ENCODE assay signal across 8 cellular contexts in genomic region chr16:12455287-12455798, GRCh38.
A peak's percentile ranks its signal among the peaks of the same experiment; 100 is the strongest.
DNase-seq lines count a peak whose midpoint lies in the region; ATAC-seq and TF ChIP-seq lines count a peak whose summit lies in the region.

No MANE protein-coding gene starts in this region.

- no peak overlapping the region for H2AFZ ChIP-seq in OCI-LY1 (ENCODE audit: low read length)

- BruUV-seq in Caco-2 (replicated peaks; lab: Mats Ljungman, UMichigan) = no TSS peak

- no peaks in the 10 kb centered on the region for H4K20me1 ChIP-seq in OCI-LY1 (ENCODE audit: insufficient read depth, low read length)

- POLR2A ChIA-PET in Caco-2 (lab: Charles Lee) = no interaction called here

- H3K36me3 ChIP-seq in Caco-2 (ENCODE audit: control insufficient read depth, insufficient read depth, low read length) (no peaks in the 10 kb centered on the region), OCI-LY1 (ENCODE audit: insufficient read depth, low read length) (peaks cover 30% of the 10 kb centered on the region), heart right ventricle (no peaks in the 10 kb centered on the region)

- no peaks in the 10 kb centered on the region for H3K9me2 ChIP-seq in OCI-LY1 (ENCODE audit: low read depth, low read length)

- H3K4me2 ChIP-seq in OCI-LY1 (ENCODE audit: low read length) = no peak overlapping the region

- no peaks in the 10 kb centered on the region for H3K4me1 Mint-ChIP-seq in Caco-2 (ENCODE audit: low read depth, unreplicated experiment)

- ATAC-seq in activated naive CD4-positive, alpha-beta T cell treated with anti-CD3 and anti-CD28 coated beads, Interleukin-2, amount 50 U/mL, for 72 hours = peak; percentile 55 to 73
- ATAC-seq in heart right ventricle = peak; percentile 60 to 83 (median 79)
- ATAC-seq in GM18520 (IDR thresholded peaks at IDR 0.05; ENCODE audit: unreplicated experiment) = no peak
- no peak for ATAC-seq in GM21786 (IDR thresholded peaks at IDR 0.05; ENCODE audit: unreplicated experiment)

- H3K4me3 Mint-ChIP-seq in Caco-2 (ENCODE audit: unreplicated experiment) = no peak overlapping the region

- H3K27ac ChIP-seq in HL-60 (replicated peaks) (no peak overlapping the region), OCI-LY1 (ENCODE audit: low read depth, low read length, poor library complexity, severe bottlenecking) (no peak overlapping the region), heart right ventricle (no peak overlapping the region)

- DNase-seq in Caco-2 (peak; percentile 57 to 73), HL-60 (ENCODE audit: low read depth in 1 of 2, low spot score in 1 of 2) (peak; percentile 24 to 60), heart right ventricle (peak; percentile 40 to 60), posterior cingulate gyrus (peak; percentile 36 to 96 (median 70))
- DNase-seq in activated naive CD4-positive, alpha-beta T cell treated with anti-CD3 and anti-CD28 coated beads, Interleukin-2, amount 50 U/mL, for 72 hours (ENCODE audit: low spot score in 2 of 2) = peak; percentile 62

- WGBS in heart right ventricle, 2 donors = 31 to 37% methylated on average over 9 of the region's 9 CpGs

- no peaks in the 10 kb centered on the region for H3K79me2 ChIP-seq in OCI-LY1 (ENCODE audit: insufficient read depth, low read length)

- no peaks in the 10 kb centered on the region for H3K9me3 Mint-ChIP-seq in Caco-2 (ENCODE audit: unreplicated experiment)
- peaks cover 4 to 5% of the 10 kb centered on the region in 2 donors for H3K9me3 Mint-ChIP-seq in activated naive CD4-positive, alpha-beta T cell treated with anti-CD3 and anti-CD28 coated beads, Interleukin-2, amount 50 U/mL, for 72 hours

- H3K9ac ChIP-seq in OCI-LY1 (ENCODE audit: low read length) = no peak overlapping the region

- H3K27me3 ChIP-seq in Caco-2 (replicated peaks; ENCODE audit: control insufficient read depth, insufficient read depth, low read length) (no peaks in the 10 kb centered on the region), HL-60 (ENCODE audit: insufficient read depth, poor library complexity, severe bottlenecking) (no peaks in the 10 kb centered on the region), OCI-LY1 (ENCODE audit: insufficient read depth, low read length) (no peaks in the 10 kb centered on the region), heart right ventricle (no peaks in the 10 kb centered on the region)

- H3K36me3 Mint-ChIP-seq in Caco-2 (ENCODE audit: insufficient read depth, unreplicated experiment) = no peaks in the 10 kb centered on the region
- H3K36me3 Mint-ChIP-seq in activated naive CD4-positive, alpha-beta T cell treated with anti-CD3 and anti-CD28 coated beads, Interleukin-2, amount 50 U/mL, for 72 hours = peaks cover 4 to 11% of the 10 kb centered on the region in 2 donors

- intact Hi-C loops in Caco-2 (cut with micrococcal nuclease; ENCODE audit: unreplicated experiment) (loop anchor here (5.0 kb wide), 2 partner anchors 117 to 442 kb away; no protein-coding TSS in a partner anchor), heart right ventricle (cut with DNase I) (loop anchor here in 9 of 10 donors (2.0 to 5.0 kb wide), 3 partner anchors 362 to 367 kb away; no protein-coding TSS in a partner anchor), posterior cingulate gyrus (cut with DNase I) (loop anchor here (5.0 to 10.0 kb wide), 2 partner anchors 81 to 362 kb away; no protein-coding TSS in a partner anchor)

- no peak overlapping the region for H3K27ac Mint-ChIP-seq in Caco-2 (ENCODE audit: unreplicated experiment)
- peak overlapping the region in 1 of 2 donors; percentile 68 for H3K27ac Mint-ChIP-seq in activated naive CD4-positive, alpha-beta T cell treated with anti-CD3 and anti-CD28 coated beads, Interleukin-2, amount 50 U/mL, for 72 hours

- H3F3A ChIP-seq in OCI-LY1 (ENCODE audit: insufficient read depth, low read length) = no peaks in the 10 kb centered on the region

- H3K4me1 ChIP-seq in Caco-2 (no peaks in the 10 kb centered on the region), OCI-LY1 (ENCODE audit: insufficient read depth, low read length, severe bottlenecking) (peaks cover 31% of the 10 kb centered on the region), heart right ventricle (peaks cover 0 to 18% (median 0%) of the 10 kb centered on the region in 9 donors)

- peak; percentile 84 to 87 for TF ChIP-seq CTCF in Caco-2 (IDR thresholded peaks at IDR 0.05; ENCODE audit: insufficient read depth in 1 of 2, low read depth in 1 of 2, low read length in 1 of 2, severe bottlenecking in 1 of 2, unreplicated experiment in 1 of 2)
- peak; percentile 93 for TF ChIP-seq CTCF in HL-60 (IDR thresholded peaks at IDR 0.05; ENCODE audit: insufficient read depth, low read length)
- peak; percentile 78 for TF ChIP-seq CTCF in OCI-LY1 (IDR thresholded peaks at IDR 0.05; ENCODE audit: low read length)
- TF ChIP-seq CTCF in heart right ventricle (IDR thresholded peaks at IDR 0.05) = peak; percentile 70 to 96 (median 86)

- peaks cover 2% of the 10 kb centered on the region for H3K27me3 Mint-ChIP-seq in Caco-2 (ENCODE audit: insufficient read depth, unreplicated experiment)

- H3K9me3 ChIP-seq in Caco-2 (no peaks in the 10 kb centered on the region), OCI-LY1 (ENCODE audit: low read length) (no peaks in the 10 kb centered on the region; the same call in 1 of the 2 replicates), heart right ventricle (peaks cover 0 to 5% (median 0%) of the 10 kb centered on the region in 11 donors)

- CTCF ChIA-PET in Caco-2 (lab: Charles Lee) = no interaction called here

- no peak overlapping the region for H3K4me3 ChIP-seq in Caco-2 (ENCODE audit: low read depth, low read length)
- H3K4me3 ChIP-seq in HL-60 (replicated peaks; ENCODE audit: insufficient read depth, low read length) = no peak overlapping the region
- H3K4me3 ChIP-seq in OCI-LY1 (ENCODE audit: low read depth, low read length, poor library complexity, severe bottlenecking) = no peak overlapping the region
- H3K4me3 ChIP-seq in heart right ventricle = no peak overlapping the region

Comparison
In these comparisons a context has a peak if more than half of its experiments do, and no peak if none do; other contexts are left out.
1. ATAC-seq: peak in activated naive CD4-positive, alpha-beta T cell treated with anti-CD3 and anti-CD28 coated beads, Interleukin-2, amount 50 U/mL, for 72 hours (2 of 2) and heart right ventricle (8 of 8); none in GM18520 (single experiment) and GM21786 (single experiment).
2. Peak in every context shown above with its lines, with median percentiles within 50 percentile points of each other: DNase-seq and CTCF ChIP-seq.